24 cellular contexts compared by ENCODE assay signal in the genomic region with DNA sequence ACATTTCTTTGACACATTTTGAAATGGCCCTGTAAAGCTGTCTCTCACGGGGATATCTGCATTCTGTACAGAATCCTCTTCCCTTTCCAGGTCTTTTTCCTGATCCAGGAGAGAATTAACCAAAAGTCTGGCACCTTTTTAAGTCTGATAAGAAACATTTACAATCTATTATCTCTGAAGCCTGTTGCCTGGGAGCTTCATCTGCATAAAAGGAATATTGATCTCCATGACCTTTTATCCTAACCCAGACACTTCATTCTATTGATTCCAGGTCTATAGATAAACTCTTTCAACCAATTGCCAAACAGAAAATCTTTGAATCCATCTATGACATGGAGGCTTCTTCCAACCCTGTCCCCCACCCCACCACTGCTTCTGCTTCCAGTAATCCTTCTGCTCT. TPM values are rescaled to one million over a fixed set of nuclear protein-coding genes. Genes with fewer than 3 reads are reported as not detected.
"Had no signal": no experiment of that assay in that cellular context is flagged by ENCODE, and none has a peak within 500 bp of the region (broad histone marks: within the 10 kb centered on the region; RNA-seq: fewer than 3 reads in every experiment).

No MANE protein-coding gene starts in this region.

- H3K4me1 ChIP-seq: heart right ventricle, left ventricle myocardium inferior, right atrium auricular region, right lobe of liver, tibial nerve, uterus had no signal

- H3K79me2 ChIP-seq: hepatocyte had no signal

- ATAC-seq: heart right ventricle; left colon; naive thymus-derived CD8-positive, alpha-beta T cell; right lobe of liver; stimulated activated memory B cell treated with anti-CD40 and anti-IgM and Interleukin-4, amounts not matched to agents 10 μg/mL and 1 μg/mL and 100 μg/mL, for 72 hours; stimulated activated naive CD8-positive, alpha-beta T cell treated with anti-CD3 and anti-CD28 coated beads, Interleukin-15, amount 100 ng/mL, for 72 hours had no signal

- H3K9me3 ChIP-seq: heart right ventricle, left ventricle myocardium inferior, ovary, right atrium auricular region, right lobe of liver, tibial nerve, uterus had no signal

- H3K36me3 Mint-ChIP-seq: memory B cell; naive thymus-derived CD8-positive, alpha-beta T cell; stimulated activated memory B cell treated with anti-CD40 and anti-IgM and Interleukin-4, amounts not matched to agents 10 μg/mL and 1 μg/mL and 100 μg/mL, for 72 hours; type B pancreatic cell had no signal

- DNase-seq: heart right ventricle; left colon; left ventricle myocardium inferior; naive thymus-derived CD8-positive, alpha-beta T cell; ovary; right lobe of liver; stimulated activated CD4-positive, alpha-beta T cell treated with anti-CD3 and anti-CD28 coated beads, Interleukin-1b, Interleukin-23, amount 100 ng/mL, for 48 hours; stimulated activated CD4-positive, alpha-beta T cell treated with anti-CD3 and anti-CD28 coated beads, Interleukin-2, amount 100 ng/mL, for 48 hours; stimulated activated CD4-positive, alpha-beta T cell treated with anti-CD3 and anti-CD28 coated beads, Interleukin-4, amount 100 ng/mL, for 4 hours; stimulated activated CD8-positive, alpha-beta memory T cell treated with anti-CD3 and anti-CD28 coated beads, Interleukin-4, amount 100 ng/mL, for 48 hours; stimulated activated naive CD4-positive, alpha-beta T cell treated with Interleukin-2 at 50 U/mL for 16 hours; stimulated activated naive CD8-positive, alpha-beta T cell treated with anti-CD3 and anti-CD28 coated beads, Interleukin-15, amount 100 ng/mL, for 72 hours; substantia nigra; uterus had no signal

- H3K4me3 ChIP-seq: heart right ventricle, hepatocyte, left ventricle myocardium inferior, lung, ovary, right atrium auricular region, right lobe of liver, smooth muscle cell, tibial nerve, uterus had no signal

- H2AFZ ChIP-seq: hepatocyte had no signal

- H3K27ac ChIP-seq: heart right ventricle, hepatocyte, left ventricle myocardium inferior, ovary, right atrium auricular region, right lobe of liver, tibial nerve, uterus had no signal

- H3K4me1 Mint-ChIP-seq: memory B cell; naive thymus-derived CD8-positive, alpha-beta T cell; nephron; stimulated activated memory B cell treated with anti-CD40 and anti-IgM and Interleukin-4, amounts not matched to agents 10 μg/mL and 1 μg/mL and 100 μg/mL, for 72 hours; stimulated activated naive CD8-positive, alpha-beta T cell treated with anti-CD3 and anti-CD28 coated beads, Interleukin-15, amount 100 ng/mL, for 72 hours had no signal

- H3K36me3 ChIP-seq: heart right ventricle, left ventricle myocardium inferior, ovary, right atrium auricular region, right lobe of liver, tibial nerve, uterus had no signal

- H3K27ac Mint-ChIP-seq: memory B cell; naive thymus-derived CD8-positive, alpha-beta T cell; nephron; progenitor cell of endocrine pancreas; stimulated activated memory B cell treated with anti-CD40 and anti-IgM and Interleukin-4, amounts not matched to agents 10 μg/mL and 1 μg/mL and 100 μg/mL, for 72 hours; stimulated activated naive CD8-positive, alpha-beta T cell treated with anti-CD3 and anti-CD28 coated beads, Interleukin-15, amount 100 ng/mL, for 72 hours; type B pancreatic cell had no signal

- H3K4me2 ChIP-seq: hepatocyte, smooth muscle cell had no signal

- H3K9me3 Mint-ChIP-seq: memory B cell; nephron; stimulated activated memory B cell treated with anti-CD40 and anti-IgM and Interleukin-4, amounts not matched to agents 10 μg/mL and 1 μg/mL and 100 μg/mL, for 72 hours; stimulated activated naive CD8-positive, alpha-beta T cell treated with anti-CD3 and anti-CD28 coated beads, Interleukin-15, amount 100 ng/mL, for 72 hours; type B pancreatic cell had no signal

- H3K4me3 Mint-ChIP-seq: memory B cell; naive thymus-derived CD8-positive, alpha-beta T cell; nephron; stimulated activated memory B cell treated with anti-CD40 and anti-IgM and Interleukin-4, amounts not matched to agents 10 μg/mL and 1 μg/mL and 100 μg/mL, for 72 hours; stimulated activated naive CD8-positive, alpha-beta T cell treated with anti-CD3 and anti-CD28 coated beads, Interleukin-15, amount 100 ng/mL, for 72 hours; type B pancreatic cell had no signal

- H3K27me3 Mint-ChIP-seq: type B pancreatic cell had no signal

- H3K27me3 ChIP-seq: hepatocyte, ovary, right atrium auricular region, right lobe of liver, tibial nerve, uterus had no signal

RNA-seq across cellular contexts. Expression of gene FEZ1, which starts 39.5 kb away (rescaled TPM):
- total RNA-seq: naive thymus-derived CD8-positive, alpha-beta T cell had no signal
